In the genomic region with DNA sequence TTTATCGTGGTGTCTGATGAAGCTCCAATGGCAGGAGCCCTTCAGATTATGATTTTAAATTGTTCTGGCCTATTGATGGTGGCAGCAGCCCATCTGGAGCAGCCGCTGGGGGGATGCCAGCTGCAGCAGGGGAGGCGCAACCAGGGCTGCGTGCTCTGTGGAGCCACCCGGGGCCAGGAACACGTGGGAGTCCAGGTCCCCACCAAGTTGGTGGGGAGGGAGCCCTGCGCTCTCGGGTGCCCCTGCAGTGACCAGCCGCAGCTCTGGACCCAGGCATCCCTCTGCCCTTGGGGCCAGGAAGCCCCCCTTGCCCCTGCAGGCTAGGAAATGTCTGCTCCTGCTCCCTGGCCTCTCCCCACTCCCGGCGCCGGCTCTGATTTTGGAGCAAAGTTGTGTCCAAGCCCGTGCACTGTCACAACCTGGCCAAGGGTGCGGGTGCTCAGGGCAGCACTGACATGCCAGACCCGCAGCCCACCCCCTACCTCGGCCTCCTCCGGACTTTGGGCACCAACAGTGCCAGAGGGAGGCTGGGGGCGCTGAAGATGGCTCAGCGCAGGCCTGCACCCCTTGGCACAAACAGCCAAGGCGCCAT, we compare ENCODE assay signal across 1 cellular context.
TF ChIP-seq lines count a peak whose summit lies in the region.

No MANE protein-coding gene starts in this region.

TF ChIP-seq in SK-N-SH, 30 proteins besides CTCF, POLR2A, EP300 and RAD21 (continued from another document):
- TF ChIP-seq ELF1 (IDR thresholded peaks at IDR 0.05), result no peak
- TF ChIP-seq TCF12 (IDR thresholded peaks at IDR 0.05), result no peak
- no peak for TF ChIP-seq FOXM1 (IDR thresholded peaks at IDR 0.05; ENCODE audit: low read depth)
